23 cellular contexts compared by ENCODE assay signal in genomic region chr3:108891833-108892232, GRCh38.
"Had no signal": no experiment of that assay in that cellular context is flagged by ENCODE, and none has a peak within 500 bp of the region (broad histone marks: within the 10 kb centered on the region; RNA-seq: fewer than 3 reads in every experiment).

No MANE protein-coding gene starts in this region.

- H3K27ac ChIP-seq: colonic mucosa, coronary artery, dorsolateral prefrontal cortex, epithelial cell of prostate, esophagus muscularis mucosa, esophagus squamous epithelium, foreskin keratinocyte, gastrocnemius medialis, gastroesophageal sphincter, heart left ventricle had no signal

- DNase-seq: colonic mucosa; cortex of kidney; dermis blood vessel endothelial cell; dorsolateral prefrontal cortex; effector CD4-positive, alpha-beta T cell; effector CD8-positive, alpha-beta T cell; effector memory CD4-positive, alpha-beta T cell; effector memory CD8-positive, alpha-beta T cell; endodermal cell; erythroblast; esophagus squamous epithelium; foreskin fibroblast; foreskin keratinocyte; foreskin melanocyte; gastrocnemius medialis; glutamatergic neuron; head of caudate nucleus; heart left ventricle had no signal

- H3K9me3 ChIP-seq: colonic mucosa, esophagus muscularis mucosa, esophagus squamous epithelium, gastrocnemius medialis, gastroesophageal sphincter, heart left ventricle had no signal

- H3K36me3 ChIP-seq: colonic mucosa, esophagus muscularis mucosa, esophagus squamous epithelium, gastrocnemius medialis, gastroesophageal sphincter, heart left ventricle had no signal

- H3K4me3 ChIP-seq: colonic mucosa, coronary artery, dorsolateral prefrontal cortex, esophagus muscularis mucosa, esophagus squamous epithelium, gastrocnemius medialis, gastroesophageal sphincter, heart left ventricle had no signal

- H3K27me3 ChIP-seq: colonic mucosa, esophagus muscularis mucosa, esophagus squamous epithelium, foreskin keratinocyte, gastrocnemius medialis, gastroesophageal sphincter, heart left ventricle had no signal

- ATAC-seq: effector memory CD8-positive, alpha-beta T cell; esophagus mucosa; foreskin keratinocyte; gastrocnemius medialis; gastroesophageal sphincter; heart left ventricle had no signal

- H3K4me1 ChIP-seq: colonic mucosa, esophagus muscularis mucosa, esophagus squamous epithelium, foreskin keratinocyte, gastrocnemius medialis, gastroesophageal sphincter, heart left ventricle had no signal
